In the genomic region with DNA sequence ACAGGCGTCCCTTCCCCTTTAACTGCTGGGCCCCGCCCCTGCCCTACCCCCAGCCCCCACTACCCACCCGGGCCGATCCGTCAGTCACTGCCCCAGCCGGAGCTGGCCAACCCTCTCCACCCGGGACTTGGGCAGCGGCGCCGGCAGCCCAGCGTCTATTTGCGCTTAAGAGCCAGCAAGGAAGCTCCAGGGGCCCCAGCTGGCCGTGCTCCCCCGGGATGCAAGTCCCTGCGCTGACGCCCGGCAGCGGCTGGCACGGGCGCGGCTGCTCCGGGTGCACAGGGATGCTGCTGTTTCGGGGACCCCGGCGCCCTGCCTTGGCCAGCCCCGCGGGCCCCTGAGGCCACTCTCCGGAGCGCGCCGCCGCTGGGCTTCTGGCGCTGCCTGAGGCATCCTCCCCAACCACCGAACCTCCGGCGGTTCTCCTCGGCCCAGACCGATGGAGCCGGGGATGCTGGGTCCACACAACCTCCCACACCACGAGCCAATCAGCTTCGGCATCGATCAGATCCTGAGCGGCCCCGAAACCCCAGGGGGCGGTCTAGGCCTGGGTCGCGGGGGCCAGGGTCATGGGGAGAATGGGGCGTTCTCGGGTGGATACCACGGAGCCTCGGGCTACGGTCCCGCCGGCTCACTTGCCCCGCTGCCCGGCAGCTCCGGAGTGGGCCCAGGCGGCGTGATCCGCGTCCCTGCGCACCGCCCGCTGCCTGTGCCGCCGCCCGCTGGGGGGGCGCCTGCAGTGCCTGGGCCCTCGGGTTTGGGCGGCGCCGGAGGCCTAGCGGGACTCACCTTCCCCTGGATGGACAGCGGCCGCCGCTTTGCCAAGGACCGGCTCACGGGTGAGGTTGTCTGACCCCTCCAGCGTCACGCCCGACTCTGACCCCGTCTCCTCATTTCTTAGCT, we compare ENCODE assay signal across 2 cellular contexts.
TF ChIP-seq lines count a peak whose summit lies in the region.

A gene (plus strand): TSS at position 83 of the 903 bp plus-strand sequence. CDS start 357 bp downstream, at position 440.

TF ChIP-seq in IMR-90, 13 proteins besides CTCF, POLR2A, EP300 and RAD21:
- TF ChIP-seq MAFK (IDR thresholded peaks at IDR 0.05; ENCODE audit: low read depth, low read length), result no peak
- TF ChIP-seq CHD1 (IDR thresholded peaks at IDR 0.05; ENCODE audit: low read depth, low read length), result no peak
- TF ChIP-seq BHLHE40 (IDR thresholded peaks at IDR 0.05; ENCODE audit: low read depth, low read length), result no peak
- TF ChIP-seq SMC3 (IDR thresholded peaks at IDR 0.05; ENCODE audit: low read depth, low read length), result no peak
- no peak for TF ChIP-seq RFX5 (IDR thresholded peaks at IDR 0.05; ENCODE audit: low read depth, low read length)
- TF ChIP-seq, protein P1, sequence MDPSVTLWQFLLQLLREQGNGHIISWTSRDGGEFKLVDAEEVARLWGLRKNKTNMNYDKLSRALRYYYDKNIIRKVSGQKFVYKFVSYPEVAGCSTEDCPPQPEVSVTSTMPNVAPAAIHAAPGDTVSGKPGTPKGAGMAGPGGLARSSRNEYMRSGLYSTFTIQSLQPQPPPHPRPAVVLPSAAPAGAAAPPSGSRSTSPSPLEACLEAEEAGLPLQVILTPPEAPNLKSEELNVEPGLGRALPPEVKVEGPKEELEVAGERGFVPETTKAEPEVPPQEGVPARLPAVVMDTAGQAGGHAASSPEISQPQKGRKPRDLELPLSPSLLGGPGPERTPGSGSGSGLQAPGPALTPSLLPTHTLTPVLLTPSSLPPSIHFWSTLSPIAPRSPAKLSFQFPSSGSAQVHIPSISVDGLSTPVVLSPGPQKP (IDR thresholded peaks at IDR 0.05; ENCODE audit: borderline replicate concordance, low read depth, low read length), result no peak
- TF ChIP-seq, protein P2, sequence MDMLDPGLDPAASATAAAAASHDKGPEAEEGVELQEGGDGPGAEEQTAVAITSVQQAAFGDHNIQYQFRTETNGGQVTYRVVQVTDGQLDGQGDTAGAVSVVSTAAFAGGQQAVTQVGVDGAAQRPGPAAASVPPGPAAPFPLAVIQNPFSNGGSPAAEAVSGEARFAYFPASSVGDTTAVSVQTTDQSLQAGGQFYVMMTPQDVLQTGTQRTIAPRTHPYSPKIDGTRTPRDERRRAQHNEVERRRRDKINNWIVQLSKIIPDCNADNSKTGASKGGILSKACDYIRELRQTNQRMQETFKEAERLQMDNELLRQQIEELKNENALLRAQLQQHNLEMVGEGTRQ (IDR thresholded peaks at IDR 0.05; ENCODE audit: low read depth, low read length), result no peak
- no peak for TF ChIP-seq RCOR1 (IDR thresholded peaks at IDR 0.05; ENCODE audit: insufficient replicate concordance, low read length)
- TF ChIP-seq MXI1 (IDR thresholded peaks at IDR 0.05; ENCODE audit: borderline replicate concordance, low read depth, low read length), result no peak
- TF ChIP-seq MAZ (IDR thresholded peaks at IDR 0.05; ENCODE audit: borderline replicate concordance, low read depth, low read length), result no peak

TF ChIP-seq in GM12878, 131 proteins besides CTCF, POLR2A, EP300 and RAD21:
- peak; percentile 59 for TF ChIP-seq SUZ12 (IDR thresholded peaks at IDR 0.05; ENCODE audit: unreplicated experiment)
- TF ChIP-seq, protein P2 (IDR thresholded peaks at IDR 0.05; ENCODE audit: borderline replicate concordance, low read depth, low read length), result no peak
